In the genomic region with DNA sequence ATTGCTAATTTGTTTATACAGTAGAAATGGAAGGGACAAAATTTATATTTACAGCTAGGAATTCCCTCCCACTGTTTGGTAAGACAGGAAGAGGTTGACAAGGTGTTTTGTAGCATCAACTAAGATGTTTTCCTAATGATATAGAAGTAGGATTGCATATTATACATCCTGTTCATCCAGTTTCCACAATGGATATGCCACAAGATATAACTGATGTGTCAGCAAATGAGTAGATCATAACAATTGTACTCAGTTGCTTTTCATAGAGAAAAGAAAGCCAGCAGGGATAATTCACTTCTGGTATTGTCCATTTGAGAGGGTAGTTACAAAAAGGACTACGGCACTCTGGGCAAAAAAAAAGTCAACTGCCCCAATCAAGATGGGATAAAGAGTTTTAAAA, we compare ENCODE assay signal across 23 cellular contexts.
"Had no signal": no experiment of that assay in that cellular context is flagged by ENCODE, and none has a peak within 500 bp of the region (broad histone marks: within the 10 kb centered on the region; RNA-seq: fewer than 3 reads in every experiment).

No MANE protein-coding gene starts in this region.

- H3K4me1 ChIP-seq: stomach, testis, transverse colon, vagina had no signal

- ATAC-seq: mucosa of descending colon; naive thymus-derived CD4-positive, alpha-beta T cell; natural killer cell treated with Interleukin-12 subunit alpha and Interleukin-12 subunit beta and Interleukin-15 and Interleukin-18, amount 100 ng/mL, for 72 hours; sciatic nerve; stimulated activated naive B cell treated with anti-CD40 and anti-IgM and Interleukin-4, amounts not matched to agents 10 μg/mL and 1 μg/mL and 100 μg/mL, for 72 hours; stimulated activated naive CD8-positive, alpha-beta T cell treated with anti-CD3 and anti-CD28 coated beads, Interleukin-15, Interleukin-2, amounts not matched to agents 100 U/mL and 50 U/mL, for 24 hours had no signal

- H3K4me3 ChIP-seq: left ventricle myocardium inferior, lung, mucosa of descending colon, ovary, right atrium auricular region, skin epidermis, stomach, testis, thyroid gland, transverse colon, upper lobe of left lung, vagina had no signal

- H3K9me3 ChIP-seq: left ventricle myocardium inferior, mucosa of descending colon, ovary, right atrium auricular region, stomach, testis, thyroid gland, transverse colon, upper lobe of left lung, vagina had no signal

- H3K36me3 ChIP-seq: ovary, stomach, transverse colon had no signal

- H3K27me3 ChIP-seq: ovary, right atrium auricular region, stomach, testis, thyroid gland, transverse colon, upper lobe of left lung, vagina had no signal

- H3K27ac ChIP-seq: left ventricle myocardium inferior, ovary, right atrium auricular region, stomach, testis, thyroid gland, transverse colon, upper lobe of left lung, vagina had no signal

- DNase-seq: islet precursor cell; left ventricle myocardium inferior; midbrain; mucosa of descending colon; naive thymus-derived CD4-positive, alpha-beta T cell; ovary; stimulated activated CD4-positive, alpha-beta T cell treated with anti-CD3 and anti-CD28 coated beads, Interleukin-12 subunit alpha, Interleukin-12 subunit beta, amount 100 ng/mL, for 4 hours; stimulated activated CD4-positive, alpha-beta T cell treated with anti-CD3 and anti-CD28 coated beads, Interleukin-15, amount 100 ng/mL, for 24 hours; stimulated activated CD4-positive, alpha-beta T cell treated with anti-CD3 and anti-CD28 coated beads, Interleukin-2, amount 100 ng/mL, for 24 hours; stimulated activated CD4-positive, alpha-beta T cell treated with anti-CD3 and anti-CD28 coated beads, Interleukin-4, amount 100 ng/mL, for 1 hour; stimulated activated naive B cell treated with anti-CD40 and anti-IgM and Interleukin-4, amounts not matched to agents 10 μg/mL and 1 μg/mL and 100 μg/mL, for 72 hours; stimulated activated naive CD8-positive, alpha-beta T cell treated with anti-CD3 and anti-CD28 coated beads, Interleukin-15, Interleukin-2, amounts not matched to agents 100 U/mL and 50 U/mL, for 24 hours; stomach; testis; thyroid gland; transverse colon; upper lobe of left lung had no signal
